Comparison of ENCODE assay signal across 28 cellular contexts in genomic region chr3:169946336-169946735, GRCh38. TPM values are rescaled to one million over a fixed set of nuclear protein-coding genes. Genes with fewer than 3 reads are reported as not detected.
"Had no signal": no experiment of that assay in that cellular context is flagged by ENCODE, and none has a peak within 500 bp of the region (broad histone marks: within the 10 kb centered on the region; RNA-seq: fewer than 3 reads in every experiment).

No MANE protein-coding gene starts in this region.

- DNase-seq: activated CD4-positive, alpha-beta memory T cell treated with anti-CD3 and anti-CD28 coated beads for 36 hours; activated CD4-positive, alpha-beta T cell treated with anti-CD3 and anti-CD28 coated beads for 36 hours; activated gamma-delta T cell treated with Interleukin-2 at 50 U/mL for 16 hours; activated T-cell treated with anti-CD3 and anti-CD28 coated beads for 4 hours; adrenal gland; dermis blood vessel endothelial cell; effector memory CD4-positive, alpha-beta T cell; esophagus squamous epithelium; heart right ventricle; immature natural killer cell; kidney glomerular epithelial cell; left ventricle myocardium superior; mesenchymal stem cell; mucosa of descending colon; naive thymus-derived CD4-positive, alpha-beta T cell; ovary; psoas muscle; right cardiac atrium; stomach; WERI-Rb-1 had no signal

- H3K9me3 ChIP-seq: adrenal gland, esophagus squamous epithelium, heart right ventricle, mucosa of descending colon, psoas muscle, stomach had no signal

- H3K36me3 ChIP-seq: adrenal gland, esophagus squamous epithelium, heart right ventricle, neural progenitor cell, ovary, stomach, WERI-Rb-1 had no signal

- H3K9me3 Mint-ChIP-seq: activated CD4-positive, alpha-beta memory T cell treated with anti-CD3 and anti-CD28 coated beads for 36 hours; activated naive CD4-positive, alpha-beta T cell treated with anti-CD3 and anti-CD28 coated beads, Interleukin-2, amount 50 U/mL, for 72 hours; activated T-helper 1 cell treated with anti-CD3 and anti-CD28 coated beads, Interleukin-12 subunit alpha, Interleukin-12 subunit beta, Interleukin-2, Interleukin-4 antibody, amounts not matched to agents 30 ng/mL and 10 ng/mL and 1 ng/mL, durations not matched to agents 14 hours and 24 hours and 36 hours; immature natural killer cell; naive thymus-derived CD4-positive, alpha-beta T cell; neural progenitor cell; type B pancreatic cell had no signal

- H3K4me3 ChIP-seq: adrenal gland, esophagus squamous epithelium, heart right ventricle, mucosa of descending colon, neural progenitor cell, ovary, psoas muscle, stomach had no signal

- H3K27ac Mint-ChIP-seq: activated CD4-positive, alpha-beta memory T cell treated with anti-CD3 and anti-CD28 coated beads for 36 hours; activated T-helper 1 cell treated with anti-CD3 and anti-CD28 coated beads, Interleukin-12 subunit alpha, Interleukin-12 subunit beta, Interleukin-2, Interleukin-4 antibody, amounts not matched to agents 30 ng/mL and 10 ng/mL and 1 ng/mL, durations not matched to agents 14 hours and 24 hours and 36 hours; immature natural killer cell; neural progenitor cell; type B pancreatic cell had no signal

- FAIRE-seq: endothelial cell of umbilical vein had no signal

- ATAC-seq: heart right ventricle; left ventricle myocardium superior; mucosa of descending colon; naive thymus-derived CD4-positive, alpha-beta T cell; psoas muscle; right cardiac atrium had no signal

- H3K27ac ChIP-seq: adrenal gland, esophagus squamous epithelium, neural progenitor cell, ovary, psoas muscle, WERI-Rb-1 had no signal

- H3K27me3 Mint-ChIP-seq: activated CD4-positive, alpha-beta T cell treated with anti-CD3 and anti-CD28 coated beads for 36 hours had no signal

- H3K4me1 Mint-ChIP-seq: neural progenitor cell had no signal

- H3K27me3 ChIP-seq: adrenal gland, neural progenitor cell, ovary, stomach had no signal

- H3K4me3 Mint-ChIP-seq: activated CD4-positive, alpha-beta memory T cell treated with anti-CD3 and anti-CD28 coated beads for 36 hours; activated T-helper 1 cell treated with anti-CD3 and anti-CD28 coated beads, Interleukin-12 subunit alpha, Interleukin-12 subunit beta, Interleukin-2, Interleukin-4 antibody, amounts not matched to agents 30 ng/mL and 10 ng/mL and 1 ng/mL, durations not matched to agents 14 hours and 24 hours and 36 hours; immature natural killer cell; neural progenitor cell; type B pancreatic cell had no signal

- H3K4me1 ChIP-seq: adrenal gland, esophagus squamous epithelium, neural progenitor cell, psoas muscle had no signal

- H3K36me3 Mint-ChIP-seq: activated CD4-positive, alpha-beta memory T cell treated with anti-CD3 and anti-CD28 coated beads for 36 hours; activated naive CD4-positive, alpha-beta T cell treated with anti-CD3 and anti-CD28 coated beads, Interleukin-2, amount 50 U/mL, for 72 hours; immature natural killer cell; naive thymus-derived CD4-positive, alpha-beta T cell; neural progenitor cell; type B pancreatic cell had no signal

RNA-seq across cellular contexts. Expression of gene SAMD7, which starts 35.0 kb away (rescaled TPM):
- total RNA-seq: activated CD4-positive, alpha-beta memory T cell treated with anti-CD3 and anti-CD28 coated beads for 36 hours; activated CD4-positive, alpha-beta T cell treated with anti-CD3 and anti-CD28 coated beads for 36 hours; activated naive CD4-positive, alpha-beta T cell treated with anti-CD3 and anti-CD28 coated beads, Interleukin-2, amount 50 U/mL, for 72 hours; activated T-helper 1 cell treated with anti-CD3 and anti-CD28 coated beads, Interleukin-12 subunit alpha, Interleukin-12 subunit beta, Interleukin-2, Interleukin-4 antibody, amounts not matched to agents 30 ng/mL and 10 ng/mL and 1 ng/mL, durations not matched to agents 14 hours and 24 hours and 36 hours; adrenal gland; cerebellum; dermis blood vessel endothelial cell; endothelial cell of umbilical vein; esophagus squamous epithelium; left ventricle myocardium superior; mucosa of descending colon; naive thymus-derived CD4-positive, alpha-beta T cell; ovary; psoas muscle; right cardiac atrium; skeletal muscle tissue; stomach; temporal lobe had no signal
